ENCODE assay signal across 9 cellular contexts in the genomic region with DNA sequence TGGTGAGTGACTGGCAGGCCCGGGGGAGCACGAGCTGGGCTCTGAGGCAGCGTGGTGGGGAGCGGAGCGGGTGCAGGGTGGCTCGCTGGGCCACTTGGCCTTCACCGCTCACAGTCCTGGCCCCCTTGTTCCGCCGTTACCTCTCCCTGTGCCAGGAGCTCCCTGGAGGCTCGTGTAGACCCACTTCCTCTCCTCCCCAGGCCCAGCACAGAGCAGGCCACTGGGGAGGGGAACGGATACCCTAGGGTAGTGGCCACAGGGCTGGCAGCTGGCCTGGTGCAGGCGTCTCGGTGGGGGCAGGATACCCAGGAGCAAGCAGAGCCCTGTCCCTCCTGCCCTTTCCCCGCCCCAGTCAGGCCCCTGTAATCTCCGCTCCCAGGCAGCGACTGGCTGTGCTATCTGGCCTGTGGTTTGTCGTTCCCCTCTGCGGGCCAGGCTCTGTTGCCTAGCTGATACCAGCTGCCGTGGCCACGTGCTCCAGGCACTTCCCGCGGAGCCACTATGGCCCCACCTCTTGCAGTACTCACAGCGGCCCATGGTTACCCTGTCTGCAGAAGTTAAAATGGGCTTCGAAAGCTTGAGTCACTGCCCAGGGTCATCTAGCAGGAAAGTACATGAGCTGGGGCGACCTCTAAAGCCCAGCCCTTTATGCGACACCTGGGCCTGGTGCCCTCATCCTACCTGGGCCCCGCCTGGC. TPM values are rescaled to one million over a fixed set of nuclear protein-coding genes. Genes with fewer than 3 reads are reported as not detected.
A peak's percentile ranks its signal among the peaks of the same experiment; 100 is the strongest.
DNase-seq lines count a peak whose midpoint lies in the region; ATAC-seq, FAIRE-seq and TF ChIP-seq lines count a peak whose summit lies in the region.
"Had no signal": no experiment of that assay in that cellular context is flagged by ENCODE, and none has a peak within 500 bp of the region (broad histone marks: within the 10 kb centered on the region; RNA-seq: fewer than 3 reads in every experiment).

No MANE protein-coding gene starts in this region.

- TF ChIP-seq POLR2A in gastroesophageal sphincter (IDR thresholded peaks at IDR 0.05) = no peak

- H3K36me3 ChIP-seq in gastroesophageal sphincter (peaks cover 0 to 67% of the 10 kb centered on the region in 2 donors), small intestine (ENCODE audit: control insufficient read depth in 2 of 2, insufficient read depth in 2 of 2, low read length in 2 of 2) (peaks cover 5 to 17% of the 10 kb centered on the region in 2 donors)

- in situ Hi-C loops in KBM-7 (cut with MboI; ENCODE audit: low pct_unique_long_range_greater_than_20kb, low sequenced_read_pairs) = no loop called here

- H3K4me3 ChIP-seq in gastroesophageal sphincter (no peak overlapping the region), small intestine (ENCODE audit: low read depth in 1 of 2, low read length in 2 of 2) (no peak overlapping the region)

- WGBS in gastroesophageal sphincter (ENCODE audit: low coverage in 1 of 2), 2 donors = 100% methylated on average over 4 of the region's 27 CpGs; no CpG with 5 or more reads in 1 of the 2 donors
- 36 to 60% (median 50%) methylated on average over 25 to 27 of the region's 27 CpGs for WGBS in small intestine, 3 donors

- H3K27ac ChIP-seq in gastroesophageal sphincter = peak overlapping the region in 1 of 4 donors; percentile 2
- H3K27ac ChIP-seq in small intestine (ENCODE audit: low read depth in 1 of 2, low read length in 1 of 2) = peak overlapping the region; percentile 82 to 92

- ATAC-seq in gastroesophageal sphincter = peak; percentile 55

- H3K9me3 ChIP-seq in gastroesophageal sphincter (no peaks in the 10 kb centered on the region), small intestine (ENCODE audit: control insufficient read depth, low read depth) (no peaks in the 10 kb centered on the region)

- TF ChIP-seq EP300 in gastroesophageal sphincter (IDR thresholded peaks at IDR 0.05) = no peak

- no peak for TF ChIP-seq CTCF in gastroesophageal sphincter (IDR thresholded peaks at IDR 0.05)

- DNase-seq in GF-D8 (lab: John Stamatoyannopoulos, UW) (peak; percentile 96), KBM-7 (peak; percentile 91), small intestine (peak; percentile 87), NCI-H774 (lab: John Stamatoyannopoulos, UW) (no peak), glomerular visceral epithelial cell (ENCODE audit: extremely low spot score) (no peak), NCI-H1048 (lab: John Stamatoyannopoulos, UW) (no peak)
- peak; percentile 30 to 40 for DNase-seq in activated CD8-positive, alpha-beta memory T cell treated with anti-CD3 and anti-CD28 coated beads for 4 hours (ENCODE audit: low read depth in 2 of 2)

- no peak for FAIRE-seq in small intestine (lab: Jason Lieb, UNC)
- FAIRE-seq: astrocyte had no signal

- H3K27me3 ChIP-seq in gastroesophageal sphincter (no peaks in the 10 kb centered on the region), small intestine (ENCODE audit: control insufficient read depth in 2 of 2, insufficient read depth in 2 of 2, low read length in 2 of 2) (no peaks in the 10 kb centered on the region)

- no peaks in the 10 kb centered on the region for H3K4me1 ChIP-seq in gastroesophageal sphincter
- peaks cover 11 to 18% of the 10 kb centered on the region in 2 donors for H3K4me1 ChIP-seq in small intestine (ENCODE audit: control insufficient read depth in 2 of 2, insufficient read depth in 1 of 2, low read depth in 1 of 2, low read length in 1 of 2)

RNA-seq across cellular contexts. Expression of a gene that starts 11.6 kb away (rescaled TPM):
- total RNA-seq in gastroesophageal sphincter = 1 to 10 TPM; 2.7 to 6.2 (median 6.0) TPM
- polyA plus RNA-seq in small intestine = 10 to 100 TPM; 28.4 to 34.9 (median 28.6) TPM

RNA-seq across cellular contexts. Expression of a gene that starts 32.9 kb away (rescaled TPM):
- total RNA-seq in gastroesophageal sphincter = 10 to 100 TPM; 16.2 to 38.3 (median 24.6) TPM
- 100 to 1,000 TPM in 1 of 3 donors, 10 to 100 TPM in 2; 33.9 to 127 (median 88.1) TPM for polyA plus RNA-seq in small intestine

RNA-seq across cellular contexts. Expression of a gene that starts 41.1 kb away (rescaled TPM):
- total RNA-seq in gastroesophageal sphincter = 100 to 1,000 TPM in 1 of 4 donors, 10 to 100 TPM in 3; 80.3 to 123 (median 83.6) TPM
- 100 to 1,000 TPM in 1 of 3 donors, 10 to 100 TPM in 2; 88.6 to 112 (median 96.1) TPM for polyA plus RNA-seq in small intestine

RNA-seq across cellular contexts. Expression of a gene that starts 41.3 kb away (rescaled TPM):
- total RNA-seq in gastroesophageal sphincter = 10 to 100 TPM; 59.6 to 91.2 (median 67.5) TPM
- polyA plus RNA-seq in small intestine = 100 to 1,000 TPM in 2 of 3 donors, 10 to 100 TPM in 1; 55.0 to 122 (median 103) TPM

RNA-seq across cellular contexts. Expression of a gene that starts 41.9 kb away (rescaled TPM):
- total RNA-seq in gastroesophageal sphincter = 100 to 1,000 TPM in 1 of 4 donors, 10 to 100 TPM in 3; 58.7 to 100 (median 71.6) TPM
- 100 to 1,000 TPM in 1 of 3 donors, 10 to 100 TPM in 2; 50.8 to 113 (median 55.9) TPM for polyA plus RNA-seq in small intestine

Comparison
In these comparisons a context has a peak if more than half of its experiments do, and no peak if none do; other contexts are left out.
1. DNase-seq: peak in GF-D8 (single experiment), KBM-7 (single experiment), activated CD8-positive, alpha-beta memory T cell treated with anti-CD3 and anti-CD28 coated beads for 4 hours (2 of 2) and small intestine (single experiment); none in NCI-H774 (single experiment), glomerular visceral epithelial cell (single experiment) and NCI-H1048 (single experiment).